8 cellular contexts compared by ENCODE assay signal in the genomic region with DNA sequence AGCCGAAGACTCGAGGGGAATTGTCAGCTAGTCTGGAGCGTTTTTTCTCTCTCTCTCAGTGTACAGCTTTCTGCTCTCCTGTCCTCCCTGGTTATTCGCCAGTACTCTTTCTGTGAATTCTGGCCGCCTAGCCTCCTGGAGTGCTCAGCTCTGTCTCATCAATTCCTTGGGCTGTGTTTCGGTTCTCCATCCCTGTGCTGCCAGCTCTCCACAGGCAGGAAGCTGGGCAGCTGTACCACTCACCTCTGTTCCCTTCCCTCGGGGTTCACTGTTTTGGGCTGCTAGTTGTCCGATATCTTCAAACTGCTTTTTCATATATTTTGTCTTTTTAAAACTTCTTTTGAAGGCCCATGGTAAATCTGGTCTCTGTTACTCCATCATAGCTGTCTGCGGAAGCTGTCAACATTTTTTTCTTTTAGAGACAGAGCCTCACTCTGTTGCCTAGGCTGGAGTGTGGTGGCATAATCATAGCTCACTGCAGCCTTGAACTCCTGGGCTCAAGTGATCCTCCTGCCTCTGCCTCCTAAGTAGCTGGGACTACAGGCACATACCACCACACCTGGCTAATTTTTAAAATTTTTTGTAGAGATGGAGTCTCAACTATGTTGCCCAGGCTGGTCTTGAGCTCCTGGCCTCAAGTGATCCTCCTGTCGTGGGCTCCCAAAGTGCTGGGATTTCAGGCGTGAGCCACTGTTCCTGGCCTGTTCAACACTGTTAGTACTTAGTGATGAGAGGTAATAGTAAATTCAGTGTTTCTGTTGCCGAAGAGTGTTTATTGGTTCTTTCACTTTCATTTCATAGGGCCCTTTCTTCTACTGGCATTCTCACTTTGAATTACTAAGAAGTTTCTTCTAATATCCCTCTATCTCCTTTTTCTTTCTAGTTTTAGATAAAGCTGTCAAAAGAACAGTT. TPM values are rescaled to one million over a fixed set of nuclear protein-coding genes. Genes with fewer than 3 reads are reported as not detected.
DNase-seq lines count a peak whose midpoint lies in the region; ATAC-seq and TF ChIP-seq lines count a peak whose summit lies in the region.

No MANE protein-coding gene starts in this region.

- H3K27ac Mint-ChIP-seq in T-cell: peak overlapping the region; percentile 93
- peak overlapping the region; percentile 70 to 95 (median 85) for H3K27ac Mint-ChIP-seq in naive thymus-derived CD4-positive, alpha-beta T cell

- no peaks in the 10 kb centered on the region for H3K27me3 ChIP-seq in naive thymus-derived CD4-positive, alpha-beta T cell (ENCODE audit: control insufficient read depth in 2 of 2, insufficient read depth in 2 of 2, low read length in 2 of 2)
- H3K27me3 ChIP-seq in tibial nerve: no peaks in the 10 kb centered on the region

- peak overlapping the region; percentile 57 for H3K4me3 ChIP-seq in naive thymus-derived CD4-positive, alpha-beta T cell (ENCODE audit: low read length)
- H3K4me3 ChIP-seq in tibial nerve: no peak overlapping the region

- peaks cover 16% of the 10 kb centered on the region for H3K36me3 Mint-ChIP-seq in T-cell
- H3K36me3 Mint-ChIP-seq in naive thymus-derived CD4-positive, alpha-beta T cell: peaks cover 0 to 22% (median 10%) of the 10 kb centered on the region in 5 donors

- H3K9me3 ChIP-seq in naive thymus-derived CD4-positive, alpha-beta T cell (ENCODE audit: control insufficient read depth in 2 of 3, low read length in 3 of 3): no peaks in the 10 kb centered on the region
- H3K9me3 ChIP-seq in tibial nerve: no peaks in the 10 kb centered on the region

- peaks cover 0 to 22% (median 0%) of the 10 kb centered on the region in 3 experiments for H3K36me3 ChIP-seq in naive thymus-derived CD4-positive, alpha-beta T cell (ENCODE audit: control insufficient read depth in 2 of 3, insufficient read depth in 3 of 3, low read length in 3 of 3)
- H3K36me3 ChIP-seq in tibial nerve: peaks cover 0 to 31% (median 0%) of the 10 kb centered on the region in 3 donors

- peak; percentile 93 for ATAC-seq in GM18517 (IDR thresholded peaks at IDR 0.05; ENCODE audit: unreplicated experiment)
- peak; percentile 82 for ATAC-seq in GM21786 (IDR thresholded peaks at IDR 0.05; ENCODE audit: unreplicated experiment)
- peak; percentile 47 to 62 (median 49) for ATAC-seq in T-cell (replicated peaks in 1 of 4)
- ATAC-seq in naive thymus-derived CD4-positive, alpha-beta T cell: peak; percentile 54
- no peak for ATAC-seq in Right ventricle myocardium inferior

- POLR2A ChIA-PET in T-cell (lab: Charles Lee): interaction anchor here (0.7 to 1.5 kb wide), 3 partner anchors 12 to 19 kb away, joined by 4 to 6 read pairs (median 4); partner anchors contain the start of gene ZCCHC4 (in 1 of the 2)
- POLR2A ChIA-PET in naive thymus-derived CD4-positive, alpha-beta T cell (lab: Charles Lee): no interaction called here

- peaks cover 19 to 20% (median 20%) of the 10 kb centered on the region in 3 donors for H3K4me1 Mint-ChIP-seq in T-cell
- peaks cover 7 to 31% (median 23%) of the 10 kb centered on the region in 7 donors for H3K4me1 Mint-ChIP-seq in naive thymus-derived CD4-positive, alpha-beta T cell

- TF ChIP-seq EP300 in tibial nerve (IDR thresholded peaks at IDR 0.05): no peak

- no peak for TF ChIP-seq POLR2A in tibial nerve (IDR thresholded peaks at IDR 0.05)

- peaks cover 0 to 7% of the 10 kb centered on the region in 2 donors for H3K4me1 ChIP-seq in naive thymus-derived CD4-positive, alpha-beta T cell (ENCODE audit: control insufficient read depth in 2 of 2, insufficient read depth in 2 of 2, low read length in 2 of 2)
- no peaks in the 10 kb centered on the region for H3K4me1 ChIP-seq in tibial nerve

- H3K27me3 Mint-ChIP-seq in T-cell: no peaks in the 10 kb centered on the region
- no peaks in the 10 kb centered on the region for H3K27me3 Mint-ChIP-seq in naive thymus-derived CD4-positive, alpha-beta T cell

- intact Hi-C loops in naive thymus-derived CD4-positive, alpha-beta T cell (cut with micrococcal nuclease): loop anchor here in 1 of 2 donors (1.0 to 5.0 kb wide), 2 partner anchors 19 to 36 kb away; partner anchors contain the start of gene ZCCHC4
- intact Hi-C loops in Right ventricle myocardium inferior (cut with DNase I): no loop called here

- no peaks in the 10 kb centered on the region for H3K9me3 Mint-ChIP-seq in T-cell
- H3K9me3 Mint-ChIP-seq in naive thymus-derived CD4-positive, alpha-beta T cell: no peaks in the 10 kb centered on the region

- CTCF ChIA-PET in T-cell (lab: Charles Lee): interaction anchor here (0.7 to 2.6 kb wide), 7 partner anchors 19 to 1043 kb away, joined by 3 to 20 read pairs (median 5); partner anchors contain the start of genes ZCCHC4 (in 2 of the 2) and SEPSECS (in 1 of the 2)
- CTCF ChIA-PET in naive thymus-derived CD4-positive, alpha-beta T cell (lab: Charles Lee): no interaction called here

- WGBS in tibial nerve, 2 donors: 86 to 89% methylated on average over 12 of the region's 12 CpGs

- DNase-seq in T-cell (no peak), tibial nerve (ENCODE audit: low spot score in 2 of 2) (no peak), cerebellar nuclear complex (lab: John Stamatoyannopoulos, UW) (no peak), LoVo (ENCODE audit: low spot score) (no peak), Right ventricle myocardium inferior (ENCODE audit: missing footprints) (no peak)
- no peak for DNase-seq in naive thymus-derived CD4-positive, alpha-beta T cell

- peak overlapping the region; percentile 42 for H3K27ac ChIP-seq in naive thymus-derived CD4-positive, alpha-beta T cell (ENCODE audit: low read depth, low read length)
- no peak overlapping the region for H3K27ac ChIP-seq in tibial nerve

- TF ChIP-seq CTCF in tibial nerve (IDR thresholded peaks at IDR 0.05): no peak

- peak overlapping the region; percentile 76 to 86 (median 77) for H3K4me3 Mint-ChIP-seq in T-cell
- peak overlapping the region; percentile 59 to 86 (median 76) for H3K4me3 Mint-ChIP-seq in naive thymus-derived CD4-positive, alpha-beta T cell

RNA-seq across cellular contexts. Expression of gene ZCCHC4, which starts 18.6 kb away (rescaled TPM):
- total RNA-seq in T-cell: 10 to 100 TPM; 10.6 to 12.9 (median 12.0) TPM
- total RNA-seq in naive thymus-derived CD4-positive, alpha-beta T cell: 10 to 100 TPM in 4 of 5 experiments, 1 to 10 TPM in 1; 9.5 to 15.5 (median 13.6) TPM
- 10 to 100 TPM in 1 of 2 donors, 1 to 10 TPM in 1; 9.9 to 14.6 TPM for polyA plus RNA-seq in naive thymus-derived CD4-positive, alpha-beta T cell
- 10 to 100 TPM; 20.1 to 26.0 (median 21.6) TPM for total RNA-seq in tibial nerve
- 9.3 TPM for total RNA-seq in Right ventricle myocardium inferior

RNA-seq across cellular contexts. Expression of gene ANAPC4, which starts 45.9 kb away (rescaled TPM):
- total RNA-seq in T-cell (10 to 100 TPM; 40.4 to 56.6 (median 50.5) TPM), tibial nerve (10 to 100 TPM; 31.4 to 49.0 (median 37.1) TPM), Right ventricle myocardium inferior (13.5 TPM)
- total RNA-seq in naive thymus-derived CD4-positive, alpha-beta T cell: 10 to 100 TPM; 40.6 to 55.3 (median 50.4) TPM
- polyA plus RNA-seq in naive thymus-derived CD4-positive, alpha-beta T cell: 10 to 100 TPM; 19.0 to 21.2 TPM
